Comparison of ENCODE assay signal across 12 cellular contexts in genomic region chr19:46271488-46272197, GRCh38. TPM values are rescaled to one million over a fixed set of nuclear protein-coding genes. Genes with fewer than 3 reads are reported as not detected.
DNase-seq lines count a peak whose midpoint lies in the region; ATAC-seq, FAIRE-seq and TF ChIP-seq lines count a peak whose summit lies in the region.
"Had no signal": no experiment of that assay in that cellular context is flagged by ENCODE, and none has a peak within 500 bp of the region (broad histone marks: within the 10 kb centered on the region; RNA-seq: fewer than 3 reads in every experiment).

No MANE protein-coding gene starts in this region.

- no peak for ATAC-seq in psoas muscle

- intact Hi-C loops in psoas muscle (cut with DNase I), result loop anchor here in 1 of 2 donors (10.0 kb wide), 1 partner anchor 243 kb away; no protein-coding TSS in a partner anchor

- H3K9me3 ChIP-seq in psoas muscle, result no peaks in the 10 kb centered on the region
- H3K9me3 ChIP-seq: pancreas had no signal

- no peak overlapping the region for H3K27ac ChIP-seq in psoas muscle
- H3K27ac ChIP-seq: pancreas had no signal

- H3K36me3 Mint-ChIP-seq in nephron (ENCODE audit: low read depth), result no peaks in the 10 kb centered on the region

- DNase-seq in Daoy (ENCODE audit: low read depth) (peak; percentile 93), HTR-8/SVneo (ENCODE audit: insufficient read length, low spot score) (peak; percentile 56), bronchial epithelial cell (ENCODE audit: low read depth) (peak; percentile 83), NK-92 (lab: John Stamatoyannopoulos, UW; ENCODE audit: unreplicated experiment) (no peak), psoas muscle (no peak), DMS153 treated with DMSO at 0.1 percent for 48 hours (lab: John Stamatoyannopoulos, UW; ENCODE audit: unreplicated experiment) (no peak)
- no peak for DNase-seq in activated CD8-positive, alpha-beta memory T cell treated with anti-CD3 and anti-CD28 coated beads, Interleukin-2, amount 50 U/mL, for 4 hours
- DNase-seq: aorta, NCI-H2171, pancreas, T-helper 2 cell had no signal

- H3K27ac Mint-ChIP-seq in nephron, result peak overlapping the region in 2 of 3 experiments; percentile 73 to 75

- H3K27me3 ChIP-seq in bronchial epithelial cell (ENCODE audit: control insufficient read depth, insufficient read depth, low read length), result peaks cover 5% of the 10 kb centered on the region
- H3K27me3 ChIP-seq in psoas muscle (ENCODE audit: insufficient read depth in 3 of 3, low read length in 2 of 3), result peaks cover 0 to 21% (median 0%) of the 10 kb centered on the region in 3 donors

- H3K4me3 Mint-ChIP-seq in nephron, result no peak overlapping the region

- H3K4me1 ChIP-seq in psoas muscle, result no peaks in the 10 kb centered on the region
- H3K4me1 ChIP-seq: pancreas had no signal

- H3K4me3 ChIP-seq in bronchial epithelial cell (ENCODE audit: low read depth, low read length) (no peak overlapping the region), psoas muscle (no peak overlapping the region)
- H3K4me3 ChIP-seq: pancreas had no signal

- H3K36me3 ChIP-seq in bronchial epithelial cell (ENCODE audit: control insufficient read depth, insufficient read depth, low read length) (no peaks in the 10 kb centered on the region), psoas muscle (ENCODE audit: insufficient read depth in 1 of 2, low read depth in 1 of 2) (no peaks in the 10 kb centered on the region)
- H3K36me3 ChIP-seq: pancreas had no signal

- peaks cover 43% of the 10 kb centered on the region for H3K27me3 Mint-ChIP-seq in nephron (ENCODE audit: low read depth)

- TF ChIP-seq CTCF in bronchial epithelial cell (IDR thresholded peaks at IDR 0.05; ENCODE audit: insufficient read depth, low read length, severe bottlenecking) (no peak), nephron (IDR thresholded peaks at IDR 0.05; ENCODE audit: unreplicated experiment in 3 of 3) (no peak), psoas muscle (IDR thresholded peaks at IDR 0.05) (no peak)

- no peaks in the 10 kb centered on the region for H3K9me3 Mint-ChIP-seq in nephron

- 51 to 56% (median 53%) methylated on average over 8 of the region's 8 CpGs for WGBS in psoas muscle, 3 donors

- peak; percentile 52 for FAIRE-seq in HTR-8/SVneo (lab: Jason Lieb, UNC)
- no peak for FAIRE-seq in bronchial epithelial cell (lab: Jason Lieb, UNC)
- FAIRE-seq: pancreas had no signal

- peaks cover 4% of the 10 kb centered on the region for H3K4me1 Mint-ChIP-seq in nephron

RNA-seq across cellular contexts. Expression of gene HIF3A, which starts 25.2 kb away (rescaled TPM):
- not detected in 2 replicates for total RNA-seq in Daoy (2014; rRNA removed; shearing (Covaris generic))
- total RNA-seq in bronchial epithelial cell (0.13 and 0.53 TPM in 2 replicates), psoas muscle (10 to 100 TPM in 3 of 4 donors, 1 to 10 TPM in 1; 1.6 to 20.4 (median 11.7) TPM)
- 10 to 100 TPM in 1 of 3 donors, 1 to 10 TPM in 2; 5.3 to 12.1 (median 9.0) TPM for polyA plus RNA-seq in psoas muscle

RNA-seq across cellular contexts. Expression of gene IGFL1, which starts 42.1 kb away (rescaled TPM):
- not detected in 2 replicates for total RNA-seq in Daoy (2014; rRNA removed; shearing (Covaris generic))
- total RNA-seq in bronchial epithelial cell, result not detected in 2 replicates
- total RNA-seq in psoas muscle, result not detected
- polyA plus RNA-seq in psoas muscle, result not detected
- total RNA-seq: aorta, pancreas had no signal
- polyA plus RNA-seq: aorta, pancreas had no signal

Comparison
In these comparisons a context has a peak if more than half of its experiments do, and no peak if none do; other contexts are left out.
1. DNase-seq: peak in Daoy (single experiment), HTR-8/SVneo (single experiment) and bronchial epithelial cell (single experiment); none in NK-92 (single experiment), psoas muscle (0 of 2), activated CD8-positive, alpha-beta memory T cell treated with anti-CD3 and anti-CD28 coated beads, Interleukin-2, amount 50 U/mL, for 4 hours (single experiment) and DMS153 treated with DMSO at 0.1 percent for 48 hours (single experiment).